1 cellular context compared by ENCODE assay signal in the genomic region with DNA sequence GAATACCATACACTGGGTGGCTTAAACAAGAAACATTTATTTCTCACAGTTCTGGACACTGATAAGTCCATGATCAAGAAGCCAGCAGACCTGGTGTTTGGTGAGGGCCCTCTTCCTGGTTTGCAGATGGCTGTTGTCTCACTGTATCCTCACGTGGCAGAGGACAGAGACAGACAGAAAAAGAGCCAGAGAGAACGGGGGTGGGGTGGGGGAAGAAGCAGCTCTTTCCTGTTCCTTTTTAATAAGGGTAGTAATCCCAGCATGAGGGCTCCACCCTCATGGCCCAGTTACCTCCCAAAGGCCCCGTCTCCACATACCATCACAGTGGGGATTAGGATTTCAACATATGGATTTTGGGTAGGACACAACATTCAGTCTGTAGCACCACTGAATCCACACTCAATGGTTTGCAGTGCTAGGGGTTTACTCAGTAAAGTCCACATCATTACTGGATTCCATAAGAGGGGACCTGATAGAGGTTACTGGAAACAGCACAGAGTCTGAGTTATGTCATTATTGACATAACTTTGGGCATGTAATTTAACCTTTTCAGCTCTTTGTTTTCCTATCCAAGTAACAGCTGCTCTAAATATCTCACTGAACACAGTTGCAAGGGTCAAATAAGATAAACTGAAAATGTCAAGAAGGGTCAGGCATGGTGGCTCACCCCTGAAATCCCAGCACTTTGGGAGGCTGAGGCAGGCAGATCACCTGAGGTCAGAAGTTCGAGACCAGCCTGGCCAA.
TF ChIP-seq lines count a peak whose summit lies in the region.

No MANE protein-coding gene starts in this region.

TF ChIP-seq in HepG2, 621 proteins besides CTCF, POLR2A, EP300 and RAD21 (continued from another document and continues in another):
- TF ChIP-seq, protein P1, sequence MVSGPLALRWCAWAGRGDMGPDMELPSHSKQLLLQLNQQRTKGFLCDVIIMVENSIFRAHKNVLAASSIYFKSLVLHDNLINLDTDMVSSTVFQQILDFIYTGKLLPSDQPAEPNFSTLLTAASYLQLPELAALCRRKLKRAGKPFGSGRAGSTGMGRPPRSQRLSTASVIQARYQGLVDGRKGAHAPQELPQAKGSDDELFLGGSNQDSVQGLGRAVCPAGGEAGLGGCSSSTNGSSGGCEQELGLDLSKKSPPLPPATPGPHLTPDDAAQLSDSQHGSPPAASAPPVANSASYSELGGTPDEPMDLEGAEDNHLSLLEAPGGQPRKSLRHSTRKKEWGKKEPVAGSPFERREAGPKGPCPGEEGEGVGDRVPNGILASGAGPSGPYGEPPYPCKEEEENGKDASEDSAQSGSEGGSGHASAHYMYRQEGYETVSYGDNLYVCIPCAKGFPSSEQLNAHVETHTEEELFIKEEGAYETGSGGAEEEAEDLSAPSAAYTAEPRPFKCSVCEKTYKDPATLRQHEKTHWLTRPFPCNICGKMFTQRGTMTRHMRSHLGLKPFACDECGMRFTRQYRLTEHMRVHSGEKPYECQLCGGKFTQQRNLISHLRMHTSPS (CRISPR knock-in tag; IDR thresholded peaks at IDR 0.05; ENCODE audit: low read depth): no peak
- TF ChIP-seq, protein P2, sequence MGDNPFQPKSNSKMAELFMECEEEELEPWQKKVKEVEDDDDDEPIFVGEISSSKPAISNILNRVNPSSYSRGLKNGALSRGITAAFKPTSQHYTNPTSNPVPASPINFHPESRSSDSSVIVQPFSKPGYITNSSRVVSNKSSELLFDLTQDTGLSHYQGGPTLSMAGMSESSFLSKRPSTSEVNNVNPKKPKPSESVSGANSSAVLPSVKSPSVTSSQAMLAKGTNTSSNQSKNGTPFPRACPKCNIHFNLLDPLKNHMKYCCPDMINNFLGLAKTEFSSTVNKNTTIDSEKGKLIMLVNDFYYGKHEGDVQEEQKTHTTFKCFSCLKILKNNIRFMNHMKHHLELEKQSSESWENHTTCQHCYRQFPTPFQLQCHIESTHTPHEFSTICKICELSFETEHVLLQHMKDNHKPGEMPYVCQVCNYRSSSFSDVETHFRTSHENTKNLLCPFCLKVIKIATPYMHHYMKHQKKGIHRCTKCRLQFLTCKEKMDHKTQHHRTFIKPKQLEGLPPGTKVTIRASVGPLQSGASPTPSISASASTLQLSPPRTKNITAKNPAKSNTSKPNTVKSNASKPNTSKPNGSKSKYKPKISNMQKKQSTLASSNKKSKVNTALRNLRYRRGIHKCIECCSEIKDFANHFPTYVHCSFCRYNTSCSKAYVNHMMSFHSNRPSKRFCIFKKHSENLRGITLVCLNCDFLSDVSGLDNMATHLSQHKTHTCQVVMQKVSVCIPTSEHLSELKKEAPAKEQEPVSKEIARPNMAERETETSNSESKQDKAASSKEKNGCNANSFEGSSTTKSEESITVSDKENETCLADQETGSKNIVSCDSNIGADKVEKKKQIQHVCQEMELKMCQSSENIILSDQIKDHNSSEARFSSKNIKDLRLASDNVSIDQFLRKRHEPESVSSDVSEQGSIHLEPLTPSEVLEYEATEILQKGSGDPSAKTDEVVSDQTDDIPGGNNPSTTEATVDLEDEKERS (CRISPR knock-in tag; IDR thresholded peaks at IDR 0.05): peak; percentile 93
- TF ChIP-seq TGIF2 (CRISPR knock-in tag; IDR thresholded peaks at IDR 0.05) (peak; percentile 48; the same call in 1 of the 2 replicates), SP5 (CRISPR knock-in tag; IDR thresholded peaks at IDR 0.05; ENCODE audit: borderline replicate concordance, low read depth) (peak; percentile 37; the same call in 1 of the 2 replicates), CCDC6 (CRISPR knock-in tag; IDR thresholded peaks at IDR 0.05) (no peak), PRMT3 (CRISPR knock-in tag; IDR thresholded peaks at IDR 0.05; ENCODE audit: borderline replicate concordance, low read depth) (no peak), SOX6 (IDR thresholded peaks at IDR 0.05) (no peak), SOX6 (CRISPR knock-in tag; IDR thresholded peaks at IDR 0.05) (peak; percentile 94), ZNF773 (CRISPR knock-in tag; IDR thresholded peaks at IDR 0.05; ENCODE audit: borderline replicate concordance) (no peak), SRF (IDR thresholded peaks at IDR 0.05; ENCODE audit: low read depth, low read length) (no peak), SAFB2 (CRISPR knock-in tag; IDR thresholded peaks at IDR 0.05; ENCODE audit: borderline replicate concordance, low read depth) (no peak), NFYB (CRISPR knock-in tag; IDR thresholded peaks at IDR 0.05) (no peak), SIX4 (CRISPR knock-in tag; IDR thresholded peaks at IDR 0.05) (peak; percentile 85; the same call in 1 of the 2 replicates), RBAK (CRISPR knock-in tag; IDR thresholded peaks at IDR 0.05) (no peak), KDM2A (CRISPR knock-in tag; IDR thresholded peaks at IDR 0.05; ENCODE audit: borderline replicate concordance, low read depth) (no peak), HNRNPL (IDR thresholded peaks at IDR 0.05; ENCODE audit: low read depth, low read length) (no peak), TAF15 (IDR thresholded peaks at IDR 0.05; ENCODE audit: low read depth, low read length, poor library complexity, severe bottlenecking) (no peak), TRIM24 (CRISPR knock-in tag; IDR thresholded peaks at IDR 0.05) (0 out of 2 replicates have a peak, but pooled peaks have one; percentile 14), SCMH1 (CRISPR knock-in tag; IDR thresholded peaks at IDR 0.05; ENCODE audit: borderline replicate concordance) (no peak), ZNF629 (CRISPR knock-in tag; conservative IDR thresholded peaks at IDR 0.05) (no peak), ZNF768 (CRISPR knock-in tag; IDR thresholded peaks at IDR 0.05) (no peak), PHF8 (CRISPR knock-in tag; IDR thresholded peaks at IDR 0.05) (no peak), ZNF367 (CRISPR knock-in tag; IDR thresholded peaks at IDR 0.05; ENCODE audit: borderline replicate concordance) (no peak), HES4 (CRISPR knock-in tag; IDR thresholded peaks at IDR 0.05; ENCODE audit: borderline replicate concordance) (no peak), ZNF34 (CRISPR knock-in tag; IDR thresholded peaks at IDR 0.05; ENCODE audit: borderline replicate concordance) (no peak), CEBPG (CRISPR knock-in tag; IDR thresholded peaks at IDR 0.05) (peak; percentile 74), ZNF234 (CRISPR knock-in tag; conservative IDR thresholded peaks at IDR 0.05) (no peak), ELF3 (CRISPR knock-in tag; IDR thresholded peaks at IDR 0.05) (peak; percentile 53; the same call in 1 of the 2 replicates), ZNF354B (CRISPR knock-in tag; IDR thresholded peaks at IDR 0.05) (no peak), MED13 (CRISPR knock-in tag; IDR thresholded peaks at IDR 0.05) (no peak)
- TF ChIP-seq, protein P3, sequence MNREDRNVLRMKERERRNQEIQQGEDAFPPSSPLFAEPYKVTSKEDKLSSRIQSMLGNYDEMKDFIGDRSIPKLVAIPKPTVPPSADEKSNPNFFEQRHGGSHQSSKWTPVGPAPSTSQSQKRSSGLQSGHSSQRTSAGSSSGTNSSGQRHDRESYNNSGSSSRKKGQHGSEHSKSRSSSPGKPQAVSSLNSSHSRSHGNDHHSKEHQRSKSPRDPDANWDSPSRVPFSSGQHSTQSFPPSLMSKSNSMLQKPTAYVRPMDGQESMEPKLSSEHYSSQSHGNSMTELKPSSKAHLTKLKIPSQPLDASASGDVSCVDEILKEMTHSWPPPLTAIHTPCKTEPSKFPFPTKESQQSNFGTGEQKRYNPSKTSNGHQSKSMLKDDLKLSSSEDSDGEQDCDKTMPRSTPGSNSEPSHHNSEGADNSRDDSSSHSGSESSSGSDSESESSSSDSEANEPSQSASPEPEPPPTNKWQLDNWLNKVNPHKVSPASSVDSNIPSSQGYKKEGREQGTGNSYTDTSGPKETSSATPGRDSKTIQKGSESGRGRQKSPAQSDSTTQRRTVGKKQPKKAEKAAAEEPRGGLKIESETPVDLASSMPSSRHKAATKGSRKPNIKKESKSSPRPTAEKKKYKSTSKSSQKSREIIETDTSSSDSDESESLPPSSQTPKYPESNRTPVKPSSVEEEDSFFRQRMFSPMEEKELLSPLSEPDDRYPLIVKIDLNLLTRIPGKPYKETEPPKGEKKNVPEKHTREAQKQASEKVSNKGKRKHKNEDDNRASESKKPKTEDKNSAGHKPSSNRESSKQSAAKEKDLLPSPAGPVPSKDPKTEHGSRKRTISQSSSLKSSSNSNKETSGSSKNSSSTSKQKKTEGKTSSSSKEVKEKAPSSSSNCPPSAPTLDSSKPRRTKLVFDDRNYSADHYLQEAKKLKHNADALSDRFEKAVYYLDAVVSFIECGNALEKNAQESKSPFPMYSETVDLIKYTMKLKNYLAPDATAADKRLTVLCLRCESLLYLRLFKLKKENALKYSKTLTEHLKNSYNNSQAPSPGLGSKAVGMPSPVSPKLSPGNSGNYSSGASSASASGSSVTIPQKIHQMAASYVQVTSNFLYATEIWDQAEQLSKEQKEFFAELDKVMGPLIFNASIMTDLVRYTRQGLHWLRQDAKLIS (CRISPR knock-in tag; IDR thresholded peaks at IDR 0.05): no peak
- TF ChIP-seq, protein P4, sequence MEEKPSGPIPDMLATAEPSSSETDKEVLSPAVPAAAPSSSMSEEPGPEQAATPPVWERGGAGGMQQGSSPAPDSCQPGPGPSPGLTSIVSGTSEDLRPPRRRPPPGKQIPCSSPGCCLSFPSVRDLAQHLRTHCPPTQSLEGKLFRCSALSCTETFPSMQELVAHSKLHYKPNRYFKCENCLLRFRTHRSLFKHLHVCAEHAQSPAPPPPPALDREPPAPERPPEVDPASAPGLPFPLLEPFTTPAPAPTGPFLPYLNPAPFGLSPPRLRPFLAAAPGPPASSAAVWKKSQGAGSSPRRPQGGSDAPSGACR (CRISPR knock-in tag; IDR thresholded peaks at IDR 0.05): peak; percentile 73; the same call in 1 of the 2 replicates
- TF ChIP-seq, protein P5, sequence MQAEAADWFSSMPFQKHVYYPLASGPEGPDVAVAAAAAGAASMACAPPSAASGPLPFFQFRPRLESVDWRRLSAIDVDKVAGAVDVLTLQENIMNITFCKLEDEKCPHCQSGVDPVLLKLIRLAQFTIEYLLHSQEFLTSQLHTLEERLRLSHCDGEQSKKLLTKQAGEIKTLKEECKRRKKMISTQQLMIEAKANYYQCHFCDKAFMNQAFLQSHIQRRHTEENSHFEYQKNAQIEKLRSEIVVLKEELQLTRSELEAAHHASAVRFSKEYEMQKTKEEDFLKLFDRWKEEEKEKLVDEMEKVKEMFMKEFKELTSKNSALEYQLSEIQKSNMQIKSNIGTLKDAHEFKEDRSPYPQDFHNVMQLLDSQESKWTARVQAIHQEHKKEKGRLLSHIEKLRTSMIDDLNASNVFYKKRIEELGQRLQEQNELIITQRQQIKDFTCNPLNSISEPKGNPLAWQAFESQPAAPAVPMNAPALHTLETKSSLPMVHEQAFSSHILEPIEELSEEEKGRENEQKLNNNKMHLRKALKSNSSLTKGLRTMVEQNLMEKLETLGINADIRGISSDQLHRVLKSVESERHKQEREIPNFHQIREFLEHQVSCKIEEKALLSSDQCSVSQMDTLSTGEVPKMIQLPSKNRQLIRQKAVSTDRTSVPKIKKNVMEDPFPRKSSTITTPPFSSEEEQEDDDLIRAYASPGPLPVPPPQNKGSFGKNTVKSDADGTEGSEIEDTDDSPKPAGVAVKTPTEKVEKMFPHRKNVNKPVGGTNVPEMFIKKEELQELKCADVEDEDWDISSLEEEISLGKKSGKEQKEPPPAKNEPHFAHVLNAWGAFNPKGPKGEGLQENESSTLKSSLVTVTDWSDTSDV (CRISPR knock-in tag; IDR thresholded peaks at IDR 0.05): no peak
- TF ChIP-seq, protein P6, sequence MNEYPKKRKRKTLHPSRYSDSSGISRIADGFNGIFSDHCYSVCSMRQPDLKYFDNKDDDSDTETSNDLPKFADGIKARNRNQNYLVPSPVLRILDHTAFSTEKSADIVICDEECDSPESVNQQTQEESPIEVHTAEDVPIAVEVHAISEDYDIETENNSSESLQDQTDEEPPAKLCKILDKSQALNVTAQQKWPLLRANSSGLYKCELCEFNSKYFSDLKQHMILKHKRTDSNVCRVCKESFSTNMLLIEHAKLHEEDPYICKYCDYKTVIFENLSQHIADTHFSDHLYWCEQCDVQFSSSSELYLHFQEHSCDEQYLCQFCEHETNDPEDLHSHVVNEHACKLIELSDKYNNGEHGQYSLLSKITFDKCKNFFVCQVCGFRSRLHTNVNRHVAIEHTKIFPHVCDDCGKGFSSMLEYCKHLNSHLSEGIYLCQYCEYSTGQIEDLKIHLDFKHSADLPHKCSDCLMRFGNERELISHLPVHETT (CRISPR knock-in tag; conservative IDR thresholded peaks at IDR 0.05): no peak
- TF ChIP-seq, protein P7, sequence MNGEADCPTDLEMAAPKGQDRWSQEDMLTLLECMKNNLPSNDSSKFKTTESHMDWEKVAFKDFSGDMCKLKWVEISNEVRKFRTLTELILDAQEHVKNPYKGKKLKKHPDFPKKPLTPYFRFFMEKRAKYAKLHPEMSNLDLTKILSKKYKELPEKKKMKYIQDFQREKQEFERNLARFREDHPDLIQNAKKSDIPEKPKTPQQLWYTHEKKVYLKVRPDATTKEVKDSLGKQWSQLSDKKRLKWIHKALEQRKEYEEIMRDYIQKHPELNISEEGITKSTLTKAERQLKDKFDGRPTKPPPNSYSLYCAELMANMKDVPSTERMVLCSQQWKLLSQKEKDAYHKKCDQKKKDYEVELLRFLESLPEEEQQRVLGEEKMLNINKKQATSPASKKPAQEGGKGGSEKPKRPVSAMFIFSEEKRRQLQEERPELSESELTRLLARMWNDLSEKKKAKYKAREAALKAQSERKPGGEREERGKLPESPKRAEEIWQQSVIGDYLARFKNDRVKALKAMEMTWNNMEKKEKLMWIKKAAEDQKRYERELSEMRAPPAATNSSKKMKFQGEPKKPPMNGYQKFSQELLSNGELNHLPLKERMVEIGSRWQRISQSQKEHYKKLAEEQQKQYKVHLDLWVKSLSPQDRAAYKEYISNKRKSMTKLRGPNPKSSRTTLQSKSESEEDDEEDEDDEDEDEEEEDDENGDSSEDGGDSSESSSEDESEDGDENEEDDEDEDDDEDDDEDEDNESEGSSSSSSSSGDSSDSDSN (CRISPR knock-in tag; IDR thresholded peaks at IDR 0.05): no peak
- TF ChIP-seq, protein P8, sequence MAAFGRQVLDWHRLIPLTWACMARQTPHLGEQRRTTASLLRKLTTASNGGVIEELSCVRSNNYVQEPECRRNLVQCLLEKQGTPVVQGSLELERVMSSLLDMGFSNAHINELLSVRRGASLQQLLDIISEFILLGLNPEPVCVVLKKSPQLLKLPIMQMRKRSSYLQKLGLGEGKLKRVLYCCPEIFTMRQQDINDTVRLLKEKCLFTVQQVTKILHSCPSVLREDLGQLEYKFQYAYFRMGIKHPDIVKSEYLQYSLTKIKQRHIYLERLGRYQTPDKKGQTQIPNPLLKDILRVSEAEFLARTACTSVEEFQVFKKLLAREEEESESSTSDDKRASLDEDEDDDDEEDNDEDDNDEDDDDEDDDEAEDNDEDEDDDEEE (CRISPR knock-in tag; IDR thresholded peaks at IDR 0.05): no peak
